Comparison of ENCODE assay signal across 8 cellular contexts in the genomic region with DNA sequence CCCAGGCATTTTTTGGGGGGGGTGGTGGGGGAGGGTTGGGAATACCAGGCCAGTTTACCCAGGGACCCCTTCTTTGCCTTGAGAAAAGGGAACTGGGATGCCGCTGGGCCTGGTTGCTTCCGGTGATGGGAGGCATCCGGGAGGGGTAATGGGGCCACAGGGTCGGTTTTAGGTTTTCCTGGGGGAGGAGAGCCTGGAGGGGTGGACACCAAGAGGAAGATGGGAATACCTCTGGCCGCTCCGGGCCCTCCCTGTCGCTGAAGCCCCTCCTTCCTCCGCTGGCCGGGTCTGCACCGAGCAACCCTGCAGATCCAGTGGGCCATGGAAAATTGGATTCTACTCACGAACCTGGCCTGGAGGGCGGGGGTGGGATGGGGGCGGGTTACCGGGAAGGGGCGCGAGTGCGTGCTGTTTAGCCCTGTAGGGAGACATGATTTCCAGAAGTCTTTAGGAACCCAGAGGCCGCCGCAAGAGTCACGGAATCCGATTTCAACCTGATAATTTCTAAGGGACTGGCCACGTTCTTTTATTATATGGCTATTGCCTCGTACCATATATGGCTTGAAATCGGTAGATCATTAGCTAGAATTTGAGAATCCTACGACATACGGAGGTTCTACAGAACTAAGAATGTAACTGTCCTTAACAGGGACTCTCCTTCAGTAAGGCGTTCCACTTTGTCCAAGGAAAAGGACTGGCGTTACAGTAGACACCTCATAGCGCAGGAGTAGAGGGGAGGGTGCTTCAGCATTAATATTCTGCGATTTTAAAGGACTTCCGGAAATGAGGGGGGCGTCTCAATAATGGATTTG. TPM values are rescaled to one million over a fixed set of nuclear protein-coding genes. Genes with fewer than 3 reads are reported as not detected.
A peak's percentile ranks its signal among the peaks of the same experiment; 100 is the strongest.
DNase-seq lines count a peak whose midpoint lies in the region; ATAC-seq and TF ChIP-seq lines count a peak whose summit lies in the region.

No MANE protein-coding gene starts in this region.

- H3K4me1 ChIP-seq in colonic mucosa, result no peaks in the 10 kb centered on the region

- TF ChIP-seq CTCF in RWPE1 (conservative IDR thresholded peaks at IDR 0.05; ENCODE audit: low read depth) (no peak), colonic mucosa (IDR thresholded peaks at IDR 0.05) (no peak)

- POLR2A ChIA-PET in RWPE1 (lab: Yijun Ruan, JAX; ENCODE audit: low non-redundant PET), result no interaction called here

- in situ Hi-C loops in Caki2 (cut with HindIII; ENCODE audit: low pct_unique_long_range_greater_than_20kb, low sequenced_read_pairs), result no loop called here

- intact Hi-C loops in colonic mucosa (cut with DNase I) (loop anchor here (10.0 kb wide), 1 partner anchor 117 kb away; the partner anchor contains the start of gene MYCBP), left colon (cut with DNase I, micrococcal nuclease) (no loop called here)

- ATAC-seq in HG02642 (IDR thresholded peaks at IDR 0.05; ENCODE audit: poor library complexity, unreplicated experiment) (peak; percentile 7), left colon (peak; percentile 59), GM21576 (IDR thresholded peaks at IDR 0.05; ENCODE audit: unreplicated experiment) (no peak)

- H3K9ac ChIP-seq in colonic mucosa (ENCODE audit: low read depth in 2 of 2, low read length in 2 of 2), result peak overlapping the region; percentile 64 to 97

- H3K9me3 ChIP-seq in colonic mucosa, result no peaks in the 10 kb centered on the region

- H3K36me3 ChIP-seq in colonic mucosa, result no peaks in the 10 kb centered on the region

- DNase-seq in Caki2 (ENCODE audit: low read depth), result peak; percentile 28
- peak; percentile 29 for DNase-seq in RWPE1 (ENCODE audit: low spot score)
- peak; percentile 53 for DNase-seq in colonic mucosa
- peak; percentile 47 to 57 for DNase-seq in left colon
- peak; percentile 6 to 9 for DNase-seq in stimulated activated CD4-positive, alpha-beta T cell treated with anti-CD3 and anti-CD28 coated beads, Interleukin-2, amount 100 ng/mL, for 48 hours
- DNase-seq in kidney glomerular epithelial cell (lab: John Stamatoyannopoulos, UW), result no peak

- CTCF ChIA-PET in RWPE1 (lab: Yijun Ruan, JAX), result no interaction called here

- peak overlapping the region; percentile 76 for H3K27ac ChIP-seq in RWPE1
- H3K27ac ChIP-seq in colonic mucosa, result peak overlapping the region; percentile 94

- H3K4me3 ChIP-seq in colonic mucosa, result peak overlapping the region; percentile 97

- no peaks in the 10 kb centered on the region for H3K27me3 ChIP-seq in colonic mucosa

RNA-seq across cellular contexts. Expression of gene AKIRIN1, which starts 0.8 kb away (rescaled TPM):
- 8.5 and 38.0 TPM in 2 replicates for total RNA-seq in Caki2 (2014; rRNA removed; shearing (Covaris generic); ENCODE audit: low replicate concordance)
- total RNA-seq in colonic mucosa (10 to 100 TPM; 48.0 to 70.2 TPM), left colon (10 to 100 TPM; 51.1 to 59.0 TPM)

RNA-seq across cellular contexts. Expression of gene NDUFS5, which starts 34.3 kb away (rescaled TPM):
- total RNA-seq in Caki2 (2014; rRNA removed; shearing (Covaris generic); ENCODE audit: low replicate concordance), result 693 and 857 TPM in 2 replicates
- total RNA-seq in colonic mucosa (100 to 1,000 TPM; 229 to 270 TPM), left colon (100 to 1,000 TPM; 171 to 193 TPM)

RNA-seq across cellular contexts. Expression of gene RHBDL2, which starts 50.2 kb away (rescaled TPM):
- 1.2 and 2.7 TPM in 2 replicates for total RNA-seq in Caki2 (2014; rRNA removed; shearing (Covaris generic); ENCODE audit: low replicate concordance)
- total RNA-seq in colonic mucosa (10 to 100 TPM; 42.5 to 46.7 TPM), left colon (10 to 100 TPM; 35.1 to 43.3 TPM)
